ENCODE assay signal across 9 cellular contexts in genomic region chr10:77844713-77845454, GRCh38.
A peak's percentile ranks its signal among the peaks of the same experiment; 100 is the strongest.
DNase-seq lines count a peak whose midpoint lies in the region; TF ChIP-seq lines count a peak whose summit lies in the region.
"Had no signal": no experiment of that assay in that cellular context is flagged by ENCODE, and none has a peak within 500 bp of the region (broad histone marks: within the 10 kb centered on the region; RNA-seq: fewer than 3 reads in every experiment).

No MANE protein-coding gene starts in this region.

- H3K4me2 ChIP-seq in BLaER1 (peak overlapping the region; percentile 5; the same call in 1 of the 2 replicates), Loucy (ENCODE audit: low read depth, low read length, poor library complexity, severe bottlenecking) (no peak overlapping the region)

- H3K27me3 ChIP-seq in BLaER1 (no peaks in the 10 kb centered on the region), Loucy (ENCODE audit: insufficient read depth, low read length, poor library complexity, severe bottlenecking) (no peaks in the 10 kb centered on the region)

- H3K9me2 ChIP-seq in Loucy (replicated peaks; ENCODE audit: low read depth, low read length) = no peaks in the 10 kb centered on the region

- H2AFZ ChIP-seq in Loucy (ENCODE audit: low read length) = no peak overlapping the region

- no peaks in the 10 kb centered on the region for H3F3A ChIP-seq in Loucy (ENCODE audit: low read depth)

- DNase-seq in dermis blood vessel endothelial cell (peak; percentile 84), myocyte (ENCODE audit: low read depth) (peak; percentile 85), DMS79 treated with DMSO at 0.1 percent for 48 hours (lab: John Stamatoyannopoulos, UW) (no peak), NCI-H748 (lab: John Stamatoyannopoulos, UW; ENCODE audit: unreplicated experiment) (no peak)
- no peak for DNase-seq in effector CD4-positive, alpha-beta T cell
- DNase-seq in activated naive CD4-positive, alpha-beta T cell (lab: John Stamatoyannopoulos, UW) = no peak
- DNase-seq: hippocampal formation had no signal

- no peak for TF ChIP-seq CTCF in Loucy (conservative IDR thresholded peaks at IDR 0.05; ENCODE audit: low read length)

- H3K9ac ChIP-seq in BLaER1 = peak overlapping the region; percentile 23; the same call in 1 of the 2 replicates
- H3K9ac ChIP-seq in Loucy (ENCODE audit: low read depth, low read length, poor library complexity, severe bottlenecking) = peak overlapping the region; percentile 44

- H3K27ac ChIP-seq in BLaER1 = no peak overlapping the region

- H3K4me1 ChIP-seq in BLaER1 = peaks cover 30% of the 10 kb centered on the region
- peaks cover 9% of the 10 kb centered on the region for H3K4me1 ChIP-seq in Loucy (ENCODE audit: insufficient read depth, low read length, poor library complexity, severe bottlenecking)

- H3K4me3 ChIP-seq in BLaER1 (no peak overlapping the region), Loucy (ENCODE audit: low read length, poor library complexity, severe bottlenecking) (no peak overlapping the region)

- H3K79me2 ChIP-seq in Loucy (ENCODE audit: insufficient read depth, low read length) = no peaks in the 10 kb centered on the region

- H3K9me3 ChIP-seq in BLaER1 = no peaks in the 10 kb centered on the region
- no peaks in the 10 kb centered on the region for H3K9me3 ChIP-seq in Loucy (ENCODE audit: insufficient read depth, low read depth, low read length)

- H4K20me1 ChIP-seq in BLaER1 = no peaks in the 10 kb centered on the region
- no peaks in the 10 kb centered on the region for H4K20me1 ChIP-seq in Loucy (ENCODE audit: insufficient read depth, low read length, poor library complexity, severe bottlenecking)

- H3K36me3 ChIP-seq in BLaER1 (peaks cover 57% of the 10 kb centered on the region), Loucy (ENCODE audit: insufficient read depth, low read length) (peaks cover 54% of the 10 kb centered on the region; the same call in 1 of the 2 replicates)

Comparison
In these comparisons a context has a peak if more than half of its experiments do, and no peak if none do; other contexts are left out.
1. DNase-seq: peak in dermis blood vessel endothelial cell (single experiment) and myocyte (single experiment); none in effector CD4-positive, alpha-beta T cell (single experiment), DMS79 treated with DMSO at 0.1 percent for 48 hours (single experiment), NCI-H748 (single experiment) and activated naive CD4-positive, alpha-beta T cell (0 of 4).